8 cellular contexts compared by ENCODE assay signal in genomic region chr3:13879946-13880810, GRCh38. TPM values are rescaled to one million over a fixed set of nuclear protein-coding genes. Genes with fewer than 3 reads are reported as not detected.
DNase-seq lines count a peak whose midpoint lies in the region; ATAC-seq and TF ChIP-seq lines count a peak whose summit lies in the region.

Gene WNT7A, minus strand, starts transcription at chr3:13880071. Its CDS starts 255 bp downstream, at chr3:13879816.

- ATAC-seq in thoracic aorta (ENCODE audit: insufficient number of reproducible peaks, low FRiP score, low read depth) = no peak
- ATAC-seq in GM18867 (IDR thresholded peaks at IDR 0.05; ENCODE audit: unreplicated experiment) = no peak
- no peak for ATAC-seq in GM19395 (IDR thresholded peaks at IDR 0.05; ENCODE audit: unreplicated experiment)

- no peaks in the 10 kb centered on the region for H3K36me3 ChIP-seq in thoracic aorta

- peaks cover 4 to 29% of the 10 kb centered on the region in 2 donors for H3K4me1 ChIP-seq in thoracic aorta (ENCODE audit: control insufficient read depth in 1 of 2, low read depth in 2 of 2)

- H3K4me3 ChIP-seq in thoracic aorta = peak within 1 kb of the TSS; percentile 63

- H3K9me3 ChIP-seq in thoracic aorta = no peaks in the 10 kb centered on the region

- H3K27ac ChIP-seq in thoracic aorta = no peak within 1 kb of the TSS

- H3K27me3 ChIP-seq in thoracic aorta (replicated peaks; ENCODE audit: insufficient read depth) = no peaks in the 10 kb centered on the region

- TF ChIP-seq CTCF in thoracic aorta (IDR thresholded peaks at IDR 0.05) = peak; percentile 46

- peak; percentile 6 for DNase-seq in NCI-H1694 treated with DMSO at 0.1 percent for 48 hours (lab: John Stamatoyannopoulos, UW)
- DNase-seq in NCI-H1694 (lab: John Stamatoyannopoulos, UW) = no peak
- DNase-seq in activated CD4-positive, alpha-beta T cell treated with anti-CD3 and anti-CD28 coated beads for 48 hours = peak; percentile 71
- DNase-seq in ecto neural progenitor cell (ENCODE audit: low spot score) = peak; percentile 83
- DNase-seq in midbrain (lab: John Stamatoyannopoulos, UW) = peak; percentile 41
- no peak for DNase-seq in thoracic aorta (ENCODE audit: low spot score)

RNA-seq across cellular contexts. Expression of gene WNT7A, which starts in this region (rescaled TPM):
- total RNA-seq in thoracic aorta = not detected

Comparison
In these comparisons a context has a peak if more than half of its experiments do, and no peak if none do; other contexts are left out.
1. DNase-seq: peak in NCI-H1694 treated with DMSO at 0.1 percent for 48 hours (single experiment), activated CD4-positive, alpha-beta T cell treated with anti-CD3 and anti-CD28 coated beads for 48 hours (single experiment), ecto neural progenitor cell (single experiment) and midbrain (single experiment); none in NCI-H1694 (single experiment) and thoracic aorta (single experiment).